24 cellular contexts compared by ENCODE assay signal in the genomic region with DNA sequence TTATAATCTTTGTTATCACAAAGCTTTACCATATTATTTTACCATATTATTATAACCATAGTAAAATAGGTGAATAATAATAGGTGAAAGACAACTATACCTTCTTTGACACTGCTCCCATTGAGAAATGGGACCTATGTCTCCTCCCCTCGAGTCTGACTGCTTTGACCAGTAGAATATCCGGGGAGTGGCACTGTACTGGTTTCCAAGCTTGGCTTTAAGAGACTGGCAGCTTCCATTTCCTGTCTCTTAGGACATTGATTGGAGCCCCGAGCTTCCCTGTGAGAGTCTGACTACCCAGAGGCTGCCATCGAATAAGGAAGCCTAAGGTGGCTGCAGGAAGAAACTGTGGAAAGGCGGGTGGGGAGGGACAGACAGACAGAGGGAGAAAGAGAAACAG.
"Had no signal": no experiment of that assay in that cellular context is flagged by ENCODE, and none has a peak within 500 bp of the region (broad histone marks: within the 10 kb centered on the region; RNA-seq: fewer than 3 reads in every experiment).

No MANE protein-coding gene starts in this region.

- DNase-seq: activated CD4-positive, alpha-beta T cell treated with anti-CD3 and anti-CD28 coated beads for 48 hours; activated CD4-positive, alpha-beta T cell treated with anti-CD3 and anti-CD28 coated beads, Interleukin-2, amount 50 U/mL, for 4 hours; activated CD4-positive, CD25-positive, alpha-beta regulatory T cell treated with anti-CD3 and anti-CD28 coated beads, Interleukin-2, amount 50 U/mL, for 72 hours; activated CD8-positive, alpha-beta memory T cell treated with anti-CD3 and anti-CD28 coated beads, Interleukin-2, amount 50 U/mL, for 48 hours; activated CD8-positive, alpha-beta T cell treated with anti-CD3 and anti-CD28 coated beads, Interleukin-2, amount 10 ng/mL, durations not matched to agents 7 days and 5 days; activated naive CD4-positive, alpha-beta T cell treated with anti-CD3 and anti-CD28 coated beads, Interleukin-2, amount 50 U/mL, for 16 hours; activated naive CD8-positive, alpha-beta T cell treated with anti-CD3 and anti-CD28 coated beads, Interleukin-2, amount 10 ng/mL, durations not matched to agents 7 days and 5 days; activated T-cell treated with anti-CD3 and anti-CD28 coated beads, Interleukin-2, amount 50 U/mL, for 1 hour; adrenal gland; cerebellar nuclear complex; KG1; NCI-H1105; NCI-H1436; NCI-H1694 treated with DMSO at 0.1 percent for 48 hours; NCI-H2029 treated with DMSO at 0.1 percent for 48 hours; NCI-H345; NCI-H510A; NCI-H82; Peyer's patch; SHP77; T-cell; T-helper 2 cell; T1000 had no signal

- H3K4me1 ChIP-seq: adrenal gland, Peyer's patch had no signal

- H3K27me3 ChIP-seq: adrenal gland, Peyer's patch, SJSA1 had no signal

- H3K36me3 ChIP-seq: adrenal gland, Peyer's patch, SJSA1 had no signal

- H3K27ac ChIP-seq: adrenal gland, Peyer's patch had no signal

- H3K4me3 ChIP-seq: adrenal gland, Peyer's patch, SJSA1 had no signal

- H3K9me3 ChIP-seq: adrenal gland, Peyer's patch, SJSA1 had no signal
